1 cellular context compared by ENCODE assay signal in genomic region chr1:22330092-22330762, GRCh38.
TF ChIP-seq lines count a peak whose summit lies in the region.

No MANE protein-coding gene starts in this region.

TF ChIP-seq in K562, 482 proteins besides CTCF, POLR2A, EP300 and RAD21 (continued from another document):
- TF ChIP-seq ZNF395 (CRISPR knock-in tag; IDR thresholded peaks at IDR 0.05) = no peak
- no peak for TF ChIP-seq KLF6 (CRISPR knock-in tag; IDR thresholded peaks at IDR 0.05; ENCODE audit: borderline replicate concordance)
- TF ChIP-seq ZNF436 (CRISPR knock-in tag; IDR thresholded peaks at IDR 0.05) = no peak
- TF ChIP-seq POLR2G (IDR thresholded peaks at IDR 0.05; ENCODE audit: low read depth, low read length) = no peak
- no peak for TF ChIP-seq ZNF592 (IDR thresholded peaks at IDR 0.05)
